Comparison of ENCODE assay signal across 8 cellular contexts in the genomic region with DNA sequence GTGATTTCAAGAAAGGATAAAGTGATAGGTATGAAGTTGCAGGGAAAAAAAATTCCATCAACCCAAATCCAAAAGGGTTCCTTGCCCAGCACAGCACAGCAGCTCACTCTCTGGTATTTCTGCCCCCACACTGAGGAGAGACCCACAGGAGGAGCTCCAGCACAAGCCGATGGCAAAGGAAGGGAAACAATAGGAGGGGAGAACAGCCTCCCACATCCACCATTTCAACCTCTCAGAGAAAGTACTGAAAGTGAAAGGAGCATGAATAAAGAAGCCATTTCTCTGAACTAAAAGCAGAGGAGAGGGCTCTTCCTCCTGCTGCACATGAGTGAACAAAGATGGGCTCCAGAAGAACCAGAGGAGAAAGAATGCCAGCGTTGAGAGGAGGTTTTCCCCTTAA. TPM values are rescaled to one million over a fixed set of nuclear protein-coding genes. Genes with fewer than 3 reads are reported as not detected.
DNase-seq lines count a peak whose midpoint lies in the region; ATAC-seq and TF ChIP-seq lines count a peak whose summit lies in the region.

No MANE protein-coding gene starts in this region.

- no peaks in the 10 kb centered on the region for H3F3A ChIP-seq in MM.1S (ENCODE audit: insufficient read depth, low read length)

- no peaks in the 10 kb centered on the region for H3K27me3 ChIP-seq in MM.1S (replicated peaks; ENCODE audit: insufficient read depth, low read length)

- no peaks in the 10 kb centered on the region for H3K9me3 ChIP-seq in MM.1S (replicated peaks; ENCODE audit: insufficient read depth, low read length)

- H3K9me2 ChIP-seq in MM.1S (replicated peaks; ENCODE audit: insufficient read depth, low read length): no peaks in the 10 kb centered on the region

- no peaks in the 10 kb centered on the region for H3K9me3 Mint-ChIP-seq in natural killer cell

- DNase-seq in ELF-1 (ENCODE audit: low read depth, low spot score) (peak; percentile 45), MM.1S (peak; percentile 7), dermis microvascular lymphatic vessel endothelial cell (ENCODE audit: low read depth in 2 of 2) (peak; percentile 72 to 84), natural killer cell (no peak), NCI-H187 treated with DMSO at 0.1 percent for 48 hours (lab: John Stamatoyannopoulos, UW) (no peak), COLO829 (ENCODE audit: low spot score) (no peak), NCI-H345 (lab: John Stamatoyannopoulos, UW) (no peak)

- no peaks in the 10 kb centered on the region for H3K79me2 ChIP-seq in MM.1S (ENCODE audit: low read length)

- peaks cover 6% of the 10 kb centered on the region; the same call in 1 of the 2 replicates for H3K4me1 ChIP-seq in MM.1S (ENCODE audit: low read length)

- no peak; the same call in 1 of the 2 replicates for TF ChIP-seq CTCF in MM.1S (IDR thresholded peaks at IDR 0.05; ENCODE audit: low read length)
- no peak for TF ChIP-seq CTCF in natural killer cell (IDR thresholded peaks at IDR 0.05)

- H3K4me3 Mint-ChIP-seq in natural killer cell: peak overlapping the region; percentile 25

- H3K27me3 Mint-ChIP-seq in natural killer cell (ENCODE audit: low read depth in 2 of 2): peaks cover 5 to 7% of the 10 kb centered on the region in 2 donors

- no peak overlapping the region for H3K27ac ChIP-seq in MM.1S (ENCODE audit: low read length)

- H3K36me3 ChIP-seq in MM.1S (replicated peaks; ENCODE audit: insufficient read depth, low read length): no peaks in the 10 kb centered on the region

- ATAC-seq in natural killer cell (no peak), GM19328 (IDR thresholded peaks at IDR 0.05; ENCODE audit: unreplicated experiment) (no peak)

- intact Hi-C loops in natural killer cell (cut with micrococcal nuclease): no loop called here

- H3K4me3 ChIP-seq in MM.1S (ENCODE audit: low read length): no peak overlapping the region

- no peak overlapping the region for H3K9ac ChIP-seq in MM.1S (ENCODE audit: low read length)

- H3K36me3 Mint-ChIP-seq in natural killer cell: no peaks in the 10 kb centered on the region

- no peak overlapping the region for H2AFZ ChIP-seq in MM.1S (ENCODE audit: low read length)

- H4K20me1 ChIP-seq in MM.1S (ENCODE audit: insufficient read depth, low read length): no peaks in the 10 kb centered on the region

- peak overlapping the region in 1 of 2 donors; percentile 3 for H3K27ac Mint-ChIP-seq in natural killer cell

- H3K4me1 Mint-ChIP-seq in natural killer cell: peaks cover 13 to 23% of the 10 kb centered on the region in 2 donors

- H3K4me2 ChIP-seq in MM.1S (ENCODE audit: low read depth, low read length): no peak overlapping the region

RNA-seq across cellular contexts. Expression of a gene that starts 54.9 kb away (rescaled TPM):
- 8.3 and 19.6 TPM in 2 replicates for total RNA-seq in dermis microvascular lymphatic vessel endothelial cell
- 10 to 100 TPM in 2 of 3 donors, 1 to 10 TPM in 1; 8.7 to 11.4 (median 10.5) TPM for total RNA-seq in natural killer cell

Comparison
In these comparisons a context has a peak if more than half of its experiments do, and no peak if none do; other contexts are left out.
1. DNase-seq: peak in ELF-1 (single experiment), MM.1S (single experiment) and dermis microvascular lymphatic vessel endothelial cell (2 of 2); none in natural killer cell (single experiment), NCI-H187 treated with DMSO at 0.1 percent for 48 hours (single experiment), COLO829 (single experiment) and NCI-H345 (single experiment).